ENCODE assay signal across 17 cellular contexts in genomic region chr14:101060171-101060601, GRCh38.
"Had no signal": no experiment of that assay in that cellular context is flagged by ENCODE, and none has a peak within 500 bp of the region (broad histone marks: within the 10 kb centered on the region; RNA-seq: fewer than 3 reads in every experiment).

No MANE protein-coding gene starts in this region.

- ATAC-seq: activated CD4-positive, alpha-beta T cell treated with anti-CD3 and anti-CD28 coated beads for 36 hours; activated T-cell treated with anti-CD3 and anti-CD28 coated beads, Interleukin-2, amount 50 U/mL, for 4 hours; gastroesophageal sphincter; heart left ventricle; naive thymus-derived CD4-positive, alpha-beta T cell had no signal

- H3K27me3 ChIP-seq: breast epithelium had no signal

- H3K9me3 ChIP-seq: gastroesophageal sphincter had no signal

- DNase-seq: activated B cell treated with CpG ODN at 0.5 μM for 24 hours; activated CD4-positive, alpha-beta T cell treated with anti-CD3 and anti-CD28 coated beads for 36 hours; activated CD4-positive, alpha-beta T cell treated with anti-CD3 and anti-CD28 coated beads, Interleukin-2, amount 50 U/mL, for 48 hours; activated CD8-positive, alpha-beta memory T cell treated with anti-CD3 and anti-CD28 coated beads, Interleukin-2, amount 50 U/mL, for 48 hours; activated naive CD4-positive, alpha-beta T cell treated with Interleukin-2 at 50 U/mL for 16 hours; activated naive CD8-positive, alpha-beta T cell treated with anti-CD3 and anti-CD28 coated beads for 36 hours; activated T-cell treated with anti-CD3 and anti-CD28 coated beads, Interleukin-2, amount 50 U/mL, for 4 hours; cerebellar nuclear complex; naive thymus-derived CD4-positive, alpha-beta T cell; occipital lobe; stimulated activated CD4-positive, alpha-beta T cell treated with anti-CD3 and anti-CD28 coated beads, Interleukin-4, amount 100 ng/mL, for 1 hour; stimulated activated naive CD4-positive, alpha-beta T cell treated with Interleukin-2 at 50 U/mL for 16 hours had no signal

- FAIRE-seq: keratinocyte had no signal

- H3K27ac ChIP-seq: breast epithelium, epithelial cell of prostate, gastroesophageal sphincter, heart left ventricle had no signal

- H3K4me3 ChIP-seq: breast epithelium, gastroesophageal sphincter, heart left ventricle had no signal

- H3K36me3 ChIP-seq: breast epithelium, gastroesophageal sphincter had no signal

- H3K4me1 ChIP-seq: breast epithelium, gastroesophageal sphincter, heart left ventricle had no signal
